Comparison of ENCODE assay signal across 18 cellular contexts in the genomic region with DNA sequence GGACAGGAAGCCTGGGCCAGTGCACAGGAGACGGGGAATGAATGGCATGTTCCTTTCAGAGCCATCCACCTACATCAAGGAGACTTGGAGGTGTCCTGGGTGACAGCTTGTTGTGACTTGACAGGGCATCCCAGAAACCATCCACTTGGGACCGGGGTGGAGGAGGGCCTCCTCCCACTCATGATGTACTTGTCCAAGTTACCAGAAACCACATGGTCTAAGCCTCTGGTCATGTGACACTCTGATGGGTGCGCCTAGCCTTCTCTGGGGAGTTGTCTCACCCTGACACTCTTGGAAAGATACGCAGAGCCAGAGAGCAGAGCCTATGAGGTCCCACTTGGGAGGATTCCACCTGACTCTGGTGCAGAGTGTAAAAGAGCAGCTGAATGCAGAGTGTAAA. TPM values are rescaled to one million over a fixed set of nuclear protein-coding genes. Genes with fewer than 3 reads are reported as not detected.
"Had no signal": no experiment of that assay in that cellular context is flagged by ENCODE, and none has a peak within 500 bp of the region (broad histone marks: within the 10 kb centered on the region; RNA-seq: fewer than 3 reads in every experiment).

No MANE protein-coding gene starts in this region.

- ATAC-seq: activated T-helper 17 cell treated with anti-CD3 and anti-CD28 coated beads, Interleukin-2, amount 50 U/mL, for 72 hours; left colon; lower lobe of right lung had no signal

- H3K4me3 ChIP-seq: ascending aorta, lower lobe of right lung, tibial nerve had no signal

- H3K4me1 ChIP-seq: ascending aorta, lower lobe of right lung, tibial nerve had no signal

- H3K9me3 Mint-ChIP-seq: activated naive CD4-positive, alpha-beta T cell treated with anti-CD3 and anti-CD28 coated beads, Interleukin-2, amount 10 ng/mL, durations not matched to agents 7 days and 5 days; activated T-helper 17 cell treated with anti-CD3 and anti-CD28 coated beads, Interleukin-2, amount 50 U/mL, for 72 hours had no signal

- H3K4me1 Mint-ChIP-seq: activated T-helper 17 cell treated with anti-CD3 and anti-CD28 coated beads, Interleukin-2, amount 50 U/mL, for 72 hours had no signal

- H3K27ac Mint-ChIP-seq: activated B cell treated with CpG ODN at 0.5 μM for 24 hours; activated naive CD4-positive, alpha-beta T cell treated with anti-CD3 and anti-CD28 coated beads, Interleukin-2, amount 10 ng/mL, durations not matched to agents 7 days and 5 days; activated T-helper 17 cell treated with anti-CD3 and anti-CD28 coated beads, Interleukin-2, amount 50 U/mL, for 72 hours had no signal

- H3K27me3 ChIP-seq: ascending aorta, neutrophil, tibial nerve had no signal

- H3K27ac ChIP-seq: ascending aorta, epithelial cell of prostate, lower lobe of right lung, neutrophil, tibial nerve had no signal

- DNase-seq: activated B cell treated with CpG ODN at 0.5 μM for 24 hours; activated CD4-positive, alpha-beta T cell treated with anti-CD3 and anti-CD28 coated beads for 48 hours; activated naive CD4-positive, alpha-beta T cell treated with anti-CD3 and anti-CD28 coated beads, Interleukin-2, amount 10 ng/mL, durations not matched to agents 7 days and 5 days; left colon; lower lobe of right lung; retina; stimulated activated CD4-positive, alpha-beta T cell treated with anti-CD3 and anti-CD28 coated beads, Interleukin-2, amount 100 ng/mL, for 48 hours; stimulated activated naive CD4-positive, alpha-beta T cell; substantia nigra; T-helper 2 cell had no signal

- H3K4me3 Mint-ChIP-seq: activated B cell treated with CpG ODN at 0.5 μM for 24 hours; activated naive CD4-positive, alpha-beta T cell treated with anti-CD3 and anti-CD28 coated beads, Interleukin-2, amount 10 ng/mL, durations not matched to agents 7 days and 5 days; activated T-helper 17 cell treated with anti-CD3 and anti-CD28 coated beads, Interleukin-2, amount 50 U/mL, for 72 hours had no signal

RNA-seq across cellular contexts. Expression of a gene that starts 21.6 kb away (rescaled TPM):
- total RNA-seq: activated B cell treated with CpG ODN at 0.5 μM for 24 hours, bronchial epithelial cell had no signal

RNA-seq across cellular contexts. Expression of a gene that starts 31.1 kb away (rescaled TPM):
- total RNA-seq: ascending aorta, dermis microvascular lymphatic vessel endothelial cell, skeletal muscle tissue had no signal
